Comparison of ENCODE assay signal across 8 cellular contexts in the genomic region with DNA sequence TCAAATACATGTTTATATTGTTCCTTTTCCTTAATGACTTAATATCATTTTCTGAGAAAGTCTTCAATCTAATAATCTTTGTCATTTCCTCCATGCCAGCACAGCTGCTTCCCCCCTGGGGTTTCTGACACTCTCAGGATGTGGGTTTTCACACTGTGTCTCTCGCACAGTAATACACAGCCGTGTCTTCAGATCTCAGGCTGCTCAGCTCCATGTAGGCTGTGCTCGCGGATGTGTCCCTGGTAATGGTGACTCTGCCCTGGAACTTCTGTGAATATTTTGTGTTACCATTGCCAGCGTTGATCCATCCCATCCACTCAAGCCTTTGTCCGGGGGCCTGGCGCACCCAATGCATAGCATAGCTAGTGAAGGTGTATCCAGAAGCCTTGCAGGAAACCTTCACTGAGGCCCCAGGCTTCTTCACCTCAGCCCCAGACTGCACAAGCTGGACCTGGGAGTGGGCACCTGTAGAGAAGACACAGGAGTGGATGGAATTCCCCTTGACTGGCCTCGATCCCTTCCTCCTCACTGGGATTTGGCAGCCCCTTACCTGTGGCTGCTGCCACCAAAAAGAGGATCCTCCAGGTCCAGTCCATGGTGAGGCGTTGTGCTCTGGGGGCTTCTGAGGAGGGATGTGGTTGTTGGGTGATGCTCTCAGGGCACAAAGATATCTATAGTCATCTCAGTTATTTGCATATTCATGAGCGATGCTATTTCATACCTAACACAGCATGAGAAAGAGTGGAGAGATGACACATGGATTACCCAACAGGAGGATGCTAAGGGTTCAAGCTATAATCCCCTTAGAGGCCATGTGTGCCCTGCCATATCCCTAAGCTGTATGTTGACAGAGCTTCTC.
DNase-seq lines count a peak whose midpoint lies in the region.
"Not testable (repeated sequence)": the region's sequence is repeated elsewhere in the genome, so short reads cannot be mapped to it uniquely, and the experiment has no call there.

No MANE protein-coding gene starts in this region.

- H3K4me1 ChIP-seq in CD4-positive, alpha-beta memory T cell (ENCODE audit: insufficient read depth, low read length) = peaks cover 42% of the 10 kb centered on the region

- not testable (repeated sequence) for H3K27me3 Mint-ChIP-seq in CD4-positive, alpha-beta memory T cell; activated naive CD4-positive, alpha-beta T cell treated with anti-CD3 and anti-CD28 coated beads for 36 hours (ENCODE audit: low read depth); immature natural killer cell (ENCODE audit: low read depth in 3 of 3)

- peak overlapping the region; percentile 26 for H3K27ac ChIP-seq in CD4-positive, alpha-beta memory T cell (ENCODE audit: low read depth, low read length)

- intact Hi-C loops in CD4-positive, alpha-beta memory T cell (cut with micrococcal nuclease) = loop anchor here (5.0 kb wide), 2 partner anchors 42 to 333 kb away; no protein-coding TSS in a partner anchor
- intact Hi-C loops in activated naive CD4-positive, alpha-beta T cell treated with anti-CD3 and anti-CD28 coated beads for 36 hours (cut with micrococcal nuclease) = loop anchor here (1.0 to 5.0 kb wide), 3 partner anchors 8 to 762 kb away; no protein-coding TSS in a partner anchor

- not testable (repeated sequence) for H3K36me3 Mint-ChIP-seq in CD4-positive, alpha-beta memory T cell; immature natural killer cell
- peaks cover 40% of the 10 kb centered on the region for H3K36me3 Mint-ChIP-seq in activated naive CD4-positive, alpha-beta T cell treated with anti-CD3 and anti-CD28 coated beads for 36 hours (ENCODE audit: low read depth)

- POLR2A ChIA-PET in CD4-positive, alpha-beta memory T cell (lab: Charles Lee; ENCODE audit: partially characterized antibody) = interaction anchor here (0.8 to 1.3 kb wide), 3 partner anchors 18 to 24 kb away, joined by 3 to 4 read pairs (median 4); no protein-coding TSS in a partner anchor

- peak overlapping the region; percentile 81 to 94 (median 90) for H3K27ac Mint-ChIP-seq in CD4-positive, alpha-beta memory T cell
- peak overlapping the region; percentile 99 for H3K27ac Mint-ChIP-seq in activated naive CD4-positive, alpha-beta T cell treated with anti-CD3 and anti-CD28 coated beads for 36 hours
- peak overlapping the region; percentile 83 to 97 (median 94) for H3K27ac Mint-ChIP-seq in immature natural killer cell

- not testable (repeated sequence) for H3K36me3 ChIP-seq in CD4-positive, alpha-beta memory T cell (ENCODE audit: insufficient read depth, low read length)

- not testable (repeated sequence) for H3K9me3 ChIP-seq in CD4-positive, alpha-beta memory T cell (ENCODE audit: control insufficient read depth in 1 of 2, low read length in 2 of 2)

- H3K4me1 Mint-ChIP-seq in CD4-positive, alpha-beta memory T cell = peaks cover 19 to 52% (median 35%) of the 10 kb centered on the region in 4 donors
- H3K4me1 Mint-ChIP-seq in activated naive CD4-positive, alpha-beta T cell treated with anti-CD3 and anti-CD28 coated beads for 36 hours (ENCODE audit: low read depth) = peaks cover 60% of the 10 kb centered on the region
- H3K4me1 Mint-ChIP-seq in immature natural killer cell = peaks cover 45 to 46% of the 10 kb centered on the region in 2 donors

- not testable (repeated sequence) for H3K9me3 Mint-ChIP-seq in CD4-positive, alpha-beta memory T cell; activated naive CD4-positive, alpha-beta T cell treated with anti-CD3 and anti-CD28 coated beads for 36 hours; immature natural killer cell

- peak; percentile 69 to 88 (median 79) for DNase-seq in CD4-positive, alpha-beta memory T cell
- DNase-seq in NCI-H526 treated with DMSO at 0.1 percent for 48 hours (lab: John Stamatoyannopoulos, UW) = peak; percentile 5
- peak in 3 of 4 experiments; percentile 37 to 62 (median 44) for DNase-seq in activated CD4-positive, CD25-positive, alpha-beta regulatory T cell (lab: John Stamatoyannopoulos, UW)
- DNase-seq in activated CD8-positive, alpha-beta memory T cell treated with anti-CD3 and anti-CD28 coated beads, Interleukin-2, amount 50 U/mL, for 48 hours = peak; percentile 81
- peak; percentile 88 for DNase-seq in activated naive CD4-positive, alpha-beta T cell treated with anti-CD3 and anti-CD28 coated beads for 36 hours
- DNase-seq in immature natural killer cell = peak; percentile 80 to 83 (median 81)
- peak; percentile 59 for DNase-seq in stimulated activated CD4-positive, alpha-beta T cell treated with anti-CD3 and anti-CD28 coated beads, Interleukin-4, amount 100 ng/mL, for 1 hour
- DNase-seq in stimulated activated naive CD4-positive, alpha-beta T cell treated with Interleukin-2 at 50 U/mL for 16 hours (lab: John Stamatoyannopoulos, UW) = peak; percentile 68

- not testable (repeated sequence) for H3K27me3 ChIP-seq in CD4-positive, alpha-beta memory T cell (ENCODE audit: insufficient read depth, low read length)

- peak overlapping the region in 1 of 2 donors; percentile 54 for H3K4me3 ChIP-seq in CD4-positive, alpha-beta memory T cell (ENCODE audit: low read length in 2 of 2)

- CTCF ChIA-PET in CD4-positive, alpha-beta memory T cell (lab: Charles Lee; ENCODE audit: partially characterized antibody) = interaction anchor here (0.6 to 2.3 kb wide), 17 partner anchors 9 to 335 kb away, joined by 3 to 23 read pairs (median 4); no protein-coding TSS in a partner anchor
- CTCF ChIA-PET in activated naive CD4-positive, alpha-beta T cell treated with anti-CD3 and anti-CD28 coated beads for 36 hours (lab: Charles Lee) = interaction anchor here (0.6 to 2.3 kb wide), 12 partner anchors 8 to 143 kb away, joined by 3 to 14 read pairs (median 4); no protein-coding TSS in a partner anchor

- peak overlapping the region; percentile 74 to 91 (median 81) for H3K4me3 Mint-ChIP-seq in CD4-positive, alpha-beta memory T cell
- peak overlapping the region; percentile 93 for H3K4me3 Mint-ChIP-seq in activated naive CD4-positive, alpha-beta T cell treated with anti-CD3 and anti-CD28 coated beads for 36 hours
- peak overlapping the region; percentile 60 to 90 (median 78) for H3K4me3 Mint-ChIP-seq in immature natural killer cell

Comparison
In these comparisons a context has a peak if more than half of its experiments do, and no peak if none do; other contexts are left out.
1. DNase-seq: peak in every context shown above with its lines; median percentile 88 in activated naive CD4-positive, alpha-beta T cell treated with anti-CD3 and anti-CD28 coated beads for 36 hours; 81 in activated CD8-positive, alpha-beta memory T cell treated with anti-CD3 and anti-CD28 coated beads, Interleukin-2, amount 50 U/mL, for 48 hours; 81 in immature natural killer cell; 79 in CD4-positive, alpha-beta memory T cell; 68 in stimulated activated naive CD4-positive, alpha-beta T cell treated with Interleukin-2 at 50 U/mL for 16 hours; 59 in stimulated activated CD4-positive, alpha-beta T cell treated with anti-CD3 and anti-CD28 coated beads, Interleukin-4, amount 100 ng/mL, for 1 hour; 44 in activated CD4-positive, CD25-positive, alpha-beta regulatory T cell; 5 in NCI-H526 treated with DMSO at 0.1 percent for 48 hours.